9 cellular contexts compared by ENCODE assay signal in genomic region chr17:3794890-3795757, GRCh38. TPM values are rescaled to one million over a fixed set of nuclear protein-coding genes. Genes with fewer than 3 reads are reported as not detected.
DNase-seq lines count a peak whose midpoint lies in the region; ATAC-seq, FAIRE-seq and TF ChIP-seq lines count a peak whose summit lies in the region.
"Had no signal": no experiment of that assay in that cellular context is flagged by ENCODE, and none has a peak within 500 bp of the region (broad histone marks: within the 10 kb centered on the region; RNA-seq: fewer than 3 reads in every experiment).

No MANE protein-coding gene starts in this region.

- no peaks in the 10 kb centered on the region for H3K4me1 ChIP-seq in HUES64 (ENCODE audit: insufficient read depth, low read length)
- H3K4me1 ChIP-seq in Karpas-422 (ENCODE audit: low read length): peaks cover 4% of the 10 kb centered on the region

- no peaks in the 10 kb centered on the region for H4K20me1 ChIP-seq in Karpas-422 (ENCODE audit: insufficient read depth, low read depth, low read length)

- DNase-seq in activated CD8-positive, alpha-beta T cell treated with anti-CD3 and anti-CD28 coated beads, Interleukin-2, amount 10 ng/mL, durations not matched to agents 7 days and 5 days: peak; percentile 61
- DNase-seq in fibroblast of mammary gland (ENCODE audit: low read depth) (peak; percentile 59), H4 (ENCODE audit: low spot score) (no peak), NCI-H2171 (lab: John Stamatoyannopoulos, UW) (no peak), Karpas-422 (no peak), GM19239 (ENCODE audit: insufficient read length, low spot score) (no peak)
- DNase-seq in stimulated activated CD8-positive, alpha-beta memory T cell treated with anti-CD3 and anti-CD28 coated beads, Interleukin-2, amount 100 ng/mL, for 48 hours (ENCODE audit: low read depth in 2 of 2): peak; percentile 51 to 64

- H3K9me2 ChIP-seq in Karpas-422 (replicated peaks; ENCODE audit: insufficient read depth, low read length): no peaks in the 10 kb centered on the region

- H3K27ac Mint-ChIP-seq in activated CD8-positive, alpha-beta T cell treated with anti-CD3 and anti-CD28 coated beads, Interleukin-2, amount 10 ng/mL, durations not matched to agents 7 days and 5 days: peak overlapping the region; percentile 70

- H3K27ac ChIP-seq in HUES64 (ENCODE audit: low read depth, low read length) (peak overlapping the region; percentile 25; the same call in 1 of the 2 replicates), Karpas-422 (ENCODE audit: low read length) (no peak overlapping the region)
- H3K27ac ChIP-seq: epithelial cell of prostate had no signal

- CTCF ChIA-PET in activated CD8-positive, alpha-beta T cell treated with anti-CD3 and anti-CD28 coated beads, Interleukin-2, amount 10 ng/mL, durations not matched to agents 7 days and 5 days (lab: Charles Lee): interaction anchor here (0.6 to 3.7 kb wide), 5 partner anchors 30 to 948 kb away, joined by 3 to 46 read pairs (median 6); no protein-coding TSS in a partner anchor

- H3K79me2 ChIP-seq in Karpas-422 (ENCODE audit: low read length): no peaks in the 10 kb centered on the region

- ATAC-seq in activated CD8-positive, alpha-beta T cell treated with anti-CD3 and anti-CD28 coated beads, Interleukin-2, amount 10 ng/mL, durations not matched to agents 7 days and 5 days: peak; percentile 56

- H3K36me3 ChIP-seq in HUES64 (ENCODE audit: insufficient read depth, low read length) (no peaks in the 10 kb centered on the region), Karpas-422 (ENCODE audit: insufficient read depth, low read length) (no peaks in the 10 kb centered on the region)

- WGBS in HUES64: 77% methylated on average over 22 of the region's 22 CpGs

- H3K27me3 ChIP-seq in HUES64 (ENCODE audit: insufficient read depth, low read length): no peaks in the 10 kb centered on the region
- H3K27me3 ChIP-seq in Karpas-422 (ENCODE audit: low read length): no peaks in the 10 kb centered on the region

- H3K36me3 Mint-ChIP-seq in activated CD8-positive, alpha-beta T cell treated with anti-CD3 and anti-CD28 coated beads, Interleukin-2, amount 10 ng/mL, durations not matched to agents 7 days and 5 days (ENCODE audit: low read depth): peaks cover 4% of the 10 kb centered on the region

- peak overlapping the region; percentile 34 for H3K4me3 Mint-ChIP-seq in activated CD8-positive, alpha-beta T cell treated with anti-CD3 and anti-CD28 coated beads, Interleukin-2, amount 10 ng/mL, durations not matched to agents 7 days and 5 days

- H2AFZ ChIP-seq in Karpas-422 (ENCODE audit: low read length): no peak overlapping the region

- H3K9me3 Mint-ChIP-seq in activated CD8-positive, alpha-beta T cell treated with anti-CD3 and anti-CD28 coated beads, Interleukin-2, amount 10 ng/mL, durations not matched to agents 7 days and 5 days (ENCODE audit: insufficient read depth): no peaks in the 10 kb centered on the region

- no peak for FAIRE-seq in GM19239 (lab: Jason Lieb, UNC)

- peaks cover 8% of the 10 kb centered on the region for H3K27me3 Mint-ChIP-seq in activated CD8-positive, alpha-beta T cell treated with anti-CD3 and anti-CD28 coated beads, Interleukin-2, amount 10 ng/mL, durations not matched to agents 7 days and 5 days (ENCODE audit: low read depth)

- H3K9me3 ChIP-seq in HUES64 (ENCODE audit: insufficient read depth, low read depth, low read length) (no peaks in the 10 kb centered on the region), Karpas-422 (ENCODE audit: low read length) (no peaks in the 10 kb centered on the region)

- H3K4me3 ChIP-seq in HUES64 (ENCODE audit: low read length): no peak overlapping the region
- H3K4me3 ChIP-seq in fibroblast of mammary gland (ENCODE audit: control insufficient read depth, low read depth, low read length): no peak overlapping the region
- no peak overlapping the region for H3K4me3 ChIP-seq in Karpas-422 (ENCODE audit: low read length)

- H3K9ac ChIP-seq in HUES64 (ENCODE audit: low read depth, low read length) (no peak overlapping the region), Karpas-422 (ENCODE audit: low read length) (no peak overlapping the region)

- no peak overlapping the region for H3K4me2 ChIP-seq in Karpas-422 (ENCODE audit: low read depth, low read length, poor library complexity, severe bottlenecking)

- POLR2A ChIA-PET in activated CD8-positive, alpha-beta T cell treated with anti-CD3 and anti-CD28 coated beads, Interleukin-2, amount 10 ng/mL, durations not matched to agents 7 days and 5 days (lab: Charles Lee): interaction anchor here (1.0 kb wide), 1 partner anchor 55 kb away, joined by 3 read pairs; no protein-coding TSS in a partner anchor

- peaks cover 82% of the 10 kb centered on the region for H3K4me1 Mint-ChIP-seq in activated CD8-positive, alpha-beta T cell treated with anti-CD3 and anti-CD28 coated beads, Interleukin-2, amount 10 ng/mL, durations not matched to agents 7 days and 5 days (ENCODE audit: low read depth)

- TF ChIP-seq CTCF in fibroblast of mammary gland (conservative IDR thresholded peaks at IDR 0.05; ENCODE audit: control insufficient read depth, insufficient read depth, low read depth, low read length): no peak

RNA-seq across cellular contexts. Expression of gene ITGAE, which starts 5.9 kb away (rescaled TPM):
- 36.6 TPM for polyA plus RNA-seq in HUES64 (2013, experiment 1 of 2)
- polyA plus RNA-seq in HUES64 (2013, experiment 2 of 2): 41.9 TPM
- 10 to 100 TPM; 22.9 to 23.2 TPM for total RNA-seq in activated CD8-positive, alpha-beta T cell treated with anti-CD3 and anti-CD28 coated beads, Interleukin-2, amount 10 ng/mL, durations not matched to agents 7 days and 5 days
- total RNA-seq in H4 (2014; rRNA removed; shearing (Covaris generic)): 37.6 and 43.0 TPM in 2 replicates
- 20.6 and 51.3 TPM in 2 replicates for total RNA-seq in Karpas-422 (2014; rRNA removed; shearing (Covaris generic); ENCODE audit: low replicate concordance)

RNA-seq across cellular contexts. Expression of gene NCBP3, which starts 50.9 kb away (rescaled TPM):
- polyA plus RNA-seq in HUES64 (2013, experiment 1 of 2): 35.6 TPM
- 36.1 TPM for polyA plus RNA-seq in HUES64 (2013, experiment 2 of 2)
- total RNA-seq in activated CD8-positive, alpha-beta T cell treated with anti-CD3 and anti-CD28 coated beads, Interleukin-2, amount 10 ng/mL, durations not matched to agents 7 days and 5 days: 10 to 100 TPM; 39.1 to 42.6 TPM
- 4.4 and 6.9 TPM in 2 replicates for total RNA-seq in H4 (2014; rRNA removed; shearing (Covaris generic))
- 10.1 and 17.0 TPM in 2 replicates for total RNA-seq in Karpas-422 (2014; rRNA removed; shearing (Covaris generic); ENCODE audit: low replicate concordance)

Comparison
In these comparisons a context has a peak if more than half of its experiments do, and no peak if none do; other contexts are left out.
1. DNase-seq: peak in activated CD8-positive, alpha-beta T cell treated with anti-CD3 and anti-CD28 coated beads, Interleukin-2, amount 10 ng/mL, durations not matched to agents 7 days and 5 days (single experiment), fibroblast of mammary gland (single experiment) and stimulated activated CD8-positive, alpha-beta memory T cell treated with anti-CD3 and anti-CD28 coated beads, Interleukin-2, amount 100 ng/mL, for 48 hours (2 of 2); none in H4 (single experiment), NCI-H2171 (single experiment), Karpas-422 (single experiment) and GM19239 (single experiment).